2 cellular contexts compared by ENCODE assay signal in the genomic region with DNA sequence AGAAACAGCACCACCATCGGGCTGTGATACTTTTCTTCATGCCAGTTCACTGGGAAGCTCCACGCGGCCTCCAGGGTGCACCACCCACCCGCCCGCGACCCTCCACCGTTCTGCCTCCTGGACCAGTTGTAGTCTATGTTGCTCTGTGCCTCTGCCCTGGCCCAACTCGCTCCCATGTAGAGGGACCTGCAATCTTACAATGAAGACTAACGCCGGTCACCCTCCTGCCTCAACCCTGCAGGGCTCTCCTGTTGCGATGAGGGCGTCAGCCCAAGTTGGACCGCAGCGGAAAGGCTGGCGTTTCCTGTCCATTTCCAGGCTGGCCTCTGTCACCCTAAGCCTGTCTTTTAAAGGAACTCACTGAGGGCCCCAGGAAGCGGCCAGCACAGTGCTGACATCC.
TF ChIP-seq lines count a peak whose summit lies in the region.

No MANE protein-coding gene starts in this region.

TF ChIP-seq in H1, 55 proteins besides CTCF, POLR2A, EP300 and RAD21:
- TF ChIP-seq YY1 (IDR thresholded peaks at IDR 0.05; ENCODE audit: low read depth, low read length), result no peak
- TF ChIP-seq RNF2 (IDR thresholded peaks at IDR 0.05; ENCODE audit: borderline replicate concordance, low read depth, low read length, missing control alignments, poor library complexity, severe bottlenecking), result no peak
- TF ChIP-seq EZH2 (IDR thresholded peaks at IDR 0.05; ENCODE audit: low read depth, low read length, severe bottlenecking), result no peak
- TF ChIP-seq SIN3A (conservative IDR thresholded peaks at IDR 0.05 in 1 of 2, IDR thresholded peaks at IDR 0.05 in 1 of 2; ENCODE audit: low read depth in 1 of 2, low read length in 2 of 2), result no peak
- no peak for TF ChIP-seq SAP30 (IDR thresholded peaks at IDR 0.05; ENCODE audit: insufficient read depth, insufficient replicate concordance, low read length)
- no peak for TF ChIP-seq EGR1 (IDR thresholded peaks at IDR 0.05; ENCODE audit: borderline replicate concordance, low read depth, low read length)
- TF ChIP-seq, protein P1, sequence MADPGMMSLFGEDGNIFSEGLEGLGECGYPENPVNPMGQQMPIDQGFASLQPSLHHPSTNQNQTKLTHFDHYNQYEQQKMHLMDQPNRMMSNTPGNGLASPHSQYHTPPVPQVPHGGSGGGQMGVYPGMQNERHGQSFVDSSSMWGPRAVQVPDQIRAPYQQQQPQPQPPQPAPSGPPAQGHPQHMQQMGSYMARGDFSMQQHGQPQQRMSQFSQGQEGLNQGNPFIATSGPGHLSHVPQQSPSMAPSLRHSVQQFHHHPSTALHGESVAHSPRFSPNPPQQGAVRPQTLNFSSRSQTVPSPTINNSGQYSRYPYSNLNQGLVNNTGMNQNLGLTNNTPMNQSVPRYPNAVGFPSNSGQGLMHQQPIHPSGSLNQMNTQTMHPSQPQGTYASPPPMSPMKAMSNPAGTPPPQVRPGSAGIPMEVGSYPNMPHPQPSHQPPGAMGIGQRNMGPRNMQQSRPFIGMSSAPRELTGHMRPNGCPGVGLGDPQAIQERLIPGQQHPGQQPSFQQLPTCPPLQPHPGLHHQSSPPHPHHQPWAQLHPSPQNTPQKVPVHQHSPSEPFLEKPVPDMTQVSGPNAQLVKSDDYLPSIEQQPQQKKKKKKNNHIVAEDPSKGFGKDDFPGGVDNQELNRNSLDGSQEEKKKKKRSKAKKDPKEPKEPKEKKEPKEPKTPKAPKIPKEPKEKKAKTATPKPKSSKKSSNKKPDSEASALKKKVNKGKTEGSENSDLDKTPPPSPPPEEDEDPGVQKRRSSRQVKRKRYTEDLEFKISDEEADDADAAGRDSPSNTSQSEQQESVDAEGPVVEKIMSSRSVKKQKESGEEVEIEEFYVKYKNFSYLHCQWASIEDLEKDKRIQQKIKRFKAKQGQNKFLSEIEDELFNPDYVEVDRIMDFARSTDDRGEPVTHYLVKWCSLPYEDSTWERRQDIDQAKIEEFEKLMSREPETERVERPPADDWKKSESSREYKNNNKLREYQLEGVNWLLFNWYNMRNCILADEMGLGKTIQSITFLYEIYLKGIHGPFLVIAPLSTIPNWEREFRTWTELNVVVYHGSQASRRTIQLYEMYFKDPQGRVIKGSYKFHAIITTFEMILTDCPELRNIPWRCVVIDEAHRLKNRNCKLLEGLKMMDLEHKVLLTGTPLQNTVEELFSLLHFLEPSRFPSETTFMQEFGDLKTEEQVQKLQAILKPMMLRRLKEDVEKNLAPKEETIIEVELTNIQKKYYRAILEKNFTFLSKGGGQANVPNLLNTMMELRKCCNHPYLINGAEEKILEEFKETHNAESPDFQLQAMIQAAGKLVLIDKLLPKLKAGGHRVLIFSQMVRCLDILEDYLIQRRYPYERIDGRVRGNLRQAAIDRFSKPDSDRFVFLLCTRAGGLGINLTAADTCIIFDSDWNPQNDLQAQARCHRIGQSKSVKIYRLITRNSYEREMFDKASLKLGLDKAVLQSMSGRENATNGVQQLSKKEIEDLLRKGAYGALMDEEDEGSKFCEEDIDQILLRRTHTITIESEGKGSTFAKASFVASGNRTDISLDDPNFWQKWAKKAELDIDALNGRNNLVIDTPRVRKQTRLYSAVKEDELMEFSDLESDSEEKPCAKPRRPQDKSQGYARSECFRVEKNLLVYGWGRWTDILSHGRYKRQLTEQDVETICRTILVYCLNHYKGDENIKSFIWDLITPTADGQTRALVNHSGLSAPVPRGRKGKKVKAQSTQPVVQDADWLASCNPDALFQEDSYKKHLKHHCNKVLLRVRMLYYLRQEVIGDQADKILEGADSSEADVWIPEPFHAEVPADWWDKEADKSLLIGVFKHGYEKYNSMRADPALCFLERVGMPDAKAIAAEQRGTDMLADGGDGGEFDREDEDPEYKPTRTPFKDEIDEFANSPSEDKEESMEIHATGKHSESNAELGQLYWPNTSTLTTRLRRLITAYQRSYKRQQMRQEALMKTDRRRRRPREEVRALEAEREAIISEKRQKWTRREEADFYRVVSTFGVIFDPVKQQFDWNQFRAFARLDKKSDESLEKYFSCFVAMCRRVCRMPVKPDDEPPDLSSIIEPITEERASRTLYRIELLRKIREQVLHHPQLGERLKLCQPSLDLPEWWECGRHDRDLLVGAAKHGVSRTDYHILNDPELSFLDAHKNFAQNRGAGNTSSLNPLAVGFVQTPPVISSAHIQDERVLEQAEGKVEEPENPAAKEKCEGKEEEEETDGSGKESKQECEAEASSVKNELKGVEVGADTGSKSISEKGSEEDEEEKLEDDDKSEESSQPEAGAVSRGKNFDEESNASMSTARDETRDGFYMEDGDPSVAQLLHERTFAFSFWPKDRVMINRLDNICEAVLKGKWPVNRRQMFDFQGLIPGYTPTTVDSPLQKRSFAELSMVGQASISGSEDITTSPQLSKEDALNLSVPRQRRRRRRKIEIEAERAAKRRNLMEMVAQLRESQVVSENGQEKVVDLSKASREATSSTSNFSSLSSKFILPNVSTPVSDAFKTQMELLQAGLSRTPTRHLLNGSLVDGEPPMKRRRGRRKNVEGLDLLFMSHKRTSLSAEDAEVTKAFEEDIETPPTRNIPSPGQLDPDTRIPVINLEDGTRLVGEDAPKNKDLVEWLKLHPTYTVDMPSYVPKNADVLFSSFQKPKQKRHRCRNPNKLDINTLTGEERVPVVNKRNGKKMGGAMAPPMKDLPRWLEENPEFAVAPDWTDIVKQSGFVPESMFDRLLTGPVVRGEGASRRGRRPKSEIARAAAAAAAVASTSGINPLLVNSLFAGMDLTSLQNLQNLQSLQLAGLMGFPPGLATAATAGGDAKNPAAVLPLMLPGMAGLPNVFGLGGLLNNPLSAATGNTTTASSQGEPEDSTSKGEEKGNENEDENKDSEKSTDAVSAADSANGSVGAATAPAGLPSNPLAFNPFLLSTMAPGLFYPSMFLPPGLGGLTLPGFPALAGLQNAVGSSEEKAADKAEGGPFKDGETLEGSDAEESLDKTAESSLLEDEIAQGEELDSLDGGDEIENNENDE (IDR thresholded peaks at IDR 0.05; ENCODE audit: insufficient replicate concordance, low read length), result no peak
- TF ChIP-seq KDM5A (IDR thresholded peaks at IDR 0.05; ENCODE audit: low read length), result no peak
- TF ChIP-seq CEBPB (IDR thresholded peaks at IDR 0.05; ENCODE audit: low read depth, low read length), result no peak
- TF ChIP-seq RFX5 (IDR thresholded peaks at IDR 0.05; ENCODE audit: borderline replicate concordance, low read depth, low read length), result no peak
- no peak for TF ChIP-seq SRF (IDR thresholded peaks at IDR 0.05; ENCODE audit: low read depth, low read length)
- TF ChIP-seq, protein P2, sequence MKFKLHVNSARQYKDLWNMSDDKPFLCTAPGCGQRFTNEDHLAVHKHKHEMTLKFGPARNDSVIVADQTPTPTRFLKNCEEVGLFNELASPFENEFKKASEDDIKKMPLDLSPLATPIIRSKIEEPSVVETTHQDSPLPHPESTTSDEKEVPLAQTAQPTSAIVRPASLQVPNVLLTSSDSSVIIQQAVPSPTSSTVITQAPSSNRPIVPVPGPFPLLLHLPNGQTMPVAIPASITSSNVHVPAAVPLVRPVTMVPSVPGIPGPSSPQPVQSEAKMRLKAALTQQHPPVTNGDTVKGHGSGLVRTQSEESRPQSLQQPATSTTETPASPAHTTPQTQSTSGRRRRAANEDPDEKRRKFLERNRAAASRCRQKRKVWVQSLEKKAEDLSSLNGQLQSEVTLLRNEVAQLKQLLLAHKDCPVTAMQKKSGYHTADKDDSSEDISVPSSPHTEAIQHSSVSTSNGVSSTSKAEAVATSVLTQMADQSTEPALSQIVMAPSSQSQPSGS (IDR thresholded peaks at IDR 0.05; ENCODE audit: low read length), result no peak
- TF ChIP-seq HDAC6 (IDR thresholded peaks at IDR 0.05; ENCODE audit: low read depth, low read length), result no peak
- no peak for TF ChIP-seq TCF12 (IDR thresholded peaks at IDR 0.05; ENCODE audit: low read depth, low read length)

TF ChIP-seq in HepG2, 621 proteins besides CTCF, POLR2A, EP300 and RAD21:
- TF ChIP-seq, protein P3, sequence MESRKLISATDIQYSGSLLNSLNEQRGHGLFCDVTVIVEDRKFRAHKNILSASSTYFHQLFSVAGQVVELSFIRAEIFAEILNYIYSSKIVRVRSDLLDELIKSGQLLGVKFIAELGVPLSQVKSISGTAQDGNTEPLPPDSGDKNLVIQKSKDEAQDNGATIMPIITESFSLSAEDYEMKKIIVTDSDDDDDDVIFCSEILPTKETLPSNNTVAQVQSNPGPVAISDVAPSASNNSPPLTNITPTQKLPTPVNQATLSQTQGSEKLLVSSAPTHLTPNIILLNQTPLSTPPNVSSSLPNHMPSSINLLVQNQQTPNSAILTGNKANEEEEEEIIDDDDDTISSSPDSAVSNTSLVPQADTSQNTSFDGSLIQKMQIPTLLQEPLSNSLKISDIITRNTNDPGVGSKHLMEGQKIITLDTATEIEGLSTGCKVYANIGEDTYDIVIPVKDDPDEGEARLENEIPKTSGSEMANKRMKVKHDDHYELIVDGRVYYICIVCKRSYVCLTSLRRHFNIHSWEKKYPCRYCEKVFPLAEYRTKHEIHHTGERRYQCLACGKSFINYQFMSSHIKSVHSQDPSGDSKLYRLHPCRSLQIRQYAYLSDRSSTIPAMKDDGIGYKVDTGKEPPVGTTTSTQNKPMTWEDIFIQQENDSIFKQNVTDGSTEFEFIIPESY (CRISPR knock-in tag; IDR thresholded peaks at IDR 0.05), result 0 out of 2 replicates have a peak, but pooled peaks have one; percentile 12
- TF ChIP-seq ZNF460 (CRISPR knock-in tag; IDR thresholded peaks at IDR 0.05; ENCODE audit: borderline replicate concordance), result no peak
